29 cellular contexts compared by ENCODE assay signal in genomic region chr12:11535127-11535526, GRCh38.
"Had no signal": no experiment of that assay in that cellular context is flagged by ENCODE, and none has a peak within 500 bp of the region (broad histone marks: within the 10 kb centered on the region; RNA-seq: fewer than 3 reads in every experiment).

No MANE protein-coding gene starts in this region.

- H3K4me1 ChIP-seq: colonic mucosa, esophagus muscularis mucosa, esophagus squamous epithelium, foreskin keratinocyte, gastrocnemius medialis, gastroesophageal sphincter, heart left ventricle, heart right ventricle had no signal

- ATAC-seq: effector memory CD8-positive, alpha-beta T cell; esophagus mucosa; foreskin keratinocyte; gastrocnemius medialis; gastroesophageal sphincter; heart left ventricle; heart right ventricle had no signal

- H3K9me3 ChIP-seq: colonic mucosa, esophagus muscularis mucosa, esophagus squamous epithelium, gastrocnemius medialis, gastroesophageal sphincter had no signal

- DNase-seq: colonic mucosa; cortex of kidney; dermis blood vessel endothelial cell; dorsolateral prefrontal cortex; effector CD4-positive, alpha-beta T cell; effector CD8-positive, alpha-beta T cell; effector memory CD4-positive, alpha-beta T cell; effector memory CD8-positive, alpha-beta T cell; endodermal cell; erythroblast; esophagus squamous epithelium; foreskin fibroblast; foreskin keratinocyte; foreskin melanocyte; gastrocnemius medialis; glutamatergic neuron; head of caudate nucleus; heart left ventricle; heart right ventricle had no signal

- H3K27ac ChIP-seq: colonic mucosa, coronary artery, dorsolateral prefrontal cortex, epithelial cell of prostate, esophagus muscularis mucosa, esophagus squamous epithelium, foreskin keratinocyte, gastrocnemius medialis, gastroesophageal sphincter, heart left ventricle, heart right ventricle had no signal

- FAIRE-seq: colon, endometrium, endothelial cell of umbilical vein, frontal cortex had no signal

- H3K36me3 ChIP-seq: colonic mucosa, esophagus muscularis mucosa, esophagus squamous epithelium, gastrocnemius medialis, gastroesophageal sphincter, heart left ventricle, heart right ventricle had no signal

- H3K4me1 Mint-ChIP-seq: endodermal cell had no signal

- H3K27ac Mint-ChIP-seq: dendritic cell treated with granulocyte-macrophage colony-stimulating factor and Interleukin-4, amounts not matched to agents 40 ng/mL and 50 ng/mL, for 4 days; effector memory CD8-positive, alpha-beta T cell; endodermal cell had no signal

- H3K4me3 Mint-ChIP-seq: dendritic cell treated with granulocyte-macrophage colony-stimulating factor and Interleukin-4, amounts not matched to agents 40 ng/mL and 50 ng/mL, for 4 days; effector memory CD8-positive, alpha-beta T cell; endodermal cell had no signal

- H3K4me3 ChIP-seq: colonic mucosa, coronary artery, dorsolateral prefrontal cortex, esophagus muscularis mucosa, esophagus squamous epithelium, gastrocnemius medialis, gastroesophageal sphincter, heart left ventricle, heart right ventricle had no signal

- H3K27me3 ChIP-seq: colonic mucosa, esophagus muscularis mucosa, gastrocnemius medialis, gastroesophageal sphincter, heart left ventricle had no signal

- H3K9me3 Mint-ChIP-seq: dendritic cell treated with granulocyte-macrophage colony-stimulating factor and Interleukin-4, amounts not matched to agents 40 ng/mL and 50 ng/mL, for 4 days; effector memory CD8-positive, alpha-beta T cell had no signal
